Comparison of ENCODE assay signal across 9 cellular contexts in genomic region chr3:184361932-184362667, GRCh38. TPM values are rescaled to one million over a fixed set of nuclear protein-coding genes. Genes with fewer than 3 reads are reported as not detected.
A peak's percentile ranks its signal among the peaks of the same experiment; 100 is the strongest.
DNase-seq lines count a peak whose midpoint lies in the region; ATAC-seq and TF ChIP-seq lines count a peak whose summit lies in the region.
"Had no signal": no experiment of that assay in that cellular context is flagged by ENCODE, and none has a peak within 500 bp of the region (broad histone marks: within the 10 kb centered on the region; RNA-seq: fewer than 3 reads in every experiment).

No MANE protein-coding gene starts in this region.

- WGBS in stomach, 5 donors, result 0% methylated on average over 36 to 38 of the region's 38 CpGs

- H3K9me3 ChIP-seq in stomach, result no peaks in the 10 kb centered on the region

- H3K4me3 ChIP-seq in epithelial cell of proximal tubule (ENCODE audit: low read depth, low read length) (peak overlapping the region; percentile 89), stomach (peak overlapping the region; percentile 83 to 95 (median 86))

- no peak for TF ChIP-seq EP300 in stomach (IDR thresholded peaks at IDR 0.05)

- H3K4me1 ChIP-seq in stomach, result peaks cover 22 to 61% (median 43%) of the 10 kb centered on the region in 4 donors

- DNase-seq in GM03348 (ENCODE audit: low spot score) (peak; percentile 68), NCI-H345 (lab: John Stamatoyannopoulos, UW) (peak; percentile 94), epithelial cell of proximal tubule (ENCODE audit: low read depth) (peak; percentile 19), myocyte (ENCODE audit: low read depth) (peak; percentile 76), stomach (peak; percentile 66)
- DNase-seq in activated CD8-positive, alpha-beta memory T cell treated with anti-CD3 and anti-CD28 coated beads, Interleukin-2, amount 10 ng/mL, durations not matched to agents 7 days and 5 days, result peak; percentile 65

- no peaks in the 10 kb centered on the region for H3K9me3 Mint-ChIP-seq in activated CD8-positive, alpha-beta memory T cell treated with anti-CD3 and anti-CD28 coated beads, Interleukin-2, amount 10 ng/mL, durations not matched to agents 7 days and 5 days (ENCODE audit: low read depth)

- TF ChIP-seq CTCF in epithelial cell of proximal tubule (conservative IDR thresholded peaks at IDR 0.05; ENCODE audit: low read depth, low read length) (no peak), stomach (IDR thresholded peaks at IDR 0.05) (no peak)

- CTCF ChIA-PET in activated CD8-positive, alpha-beta memory T cell treated with anti-CD3 and anti-CD28 coated beads, Interleukin-2, amount 10 ng/mL, durations not matched to agents 7 days and 5 days (lab: Charles Lee), result interaction anchor here (0.8 to 1.7 kb wide), 9 partner anchors 9 to 478 kb away, joined by 3 to 11 read pairs (median 3); partner anchors contain the start of genes EPHB3 and PARL

- intact Hi-C loops in stomach (cut with DNase I; ENCODE audit: low total_unique reads), result no loop called here

- H3K27ac Mint-ChIP-seq in activated CD8-positive, alpha-beta memory T cell treated with anti-CD3 and anti-CD28 coated beads, Interleukin-2, amount 10 ng/mL, durations not matched to agents 7 days and 5 days, result peak overlapping the region; percentile 96

- peaks cover 36% of the 10 kb centered on the region for H3K4me1 Mint-ChIP-seq in activated CD8-positive, alpha-beta memory T cell treated with anti-CD3 and anti-CD28 coated beads, Interleukin-2, amount 10 ng/mL, durations not matched to agents 7 days and 5 days

- TF ChIP-seq POLR2A in stomach (IDR thresholded peaks at IDR 0.05), result no peak

- peaks cover 6 to 35% (median 31%) of the 10 kb centered on the region in 4 donors for H3K36me3 ChIP-seq in stomach

- peaks cover 23% of the 10 kb centered on the region for H3K36me3 Mint-ChIP-seq in activated CD8-positive, alpha-beta memory T cell treated with anti-CD3 and anti-CD28 coated beads, Interleukin-2, amount 10 ng/mL, durations not matched to agents 7 days and 5 days

- H3K27me3 ChIP-seq in stomach, result no peaks in the 10 kb centered on the region

- ATAC-seq in HG02623 (IDR thresholded peaks at IDR 0.05; ENCODE audit: unreplicated experiment) (peak; percentile 3), HG03095 (IDR thresholded peaks at IDR 0.05; ENCODE audit: unreplicated experiment) (no peak)
- peak; percentile 28 for ATAC-seq in activated CD8-positive, alpha-beta memory T cell treated with anti-CD3 and anti-CD28 coated beads, Interleukin-2, amount 10 ng/mL, durations not matched to agents 7 days and 5 days

- peak overlapping the region; percentile 94 for H3K4me3 Mint-ChIP-seq in activated CD8-positive, alpha-beta memory T cell treated with anti-CD3 and anti-CD28 coated beads, Interleukin-2, amount 10 ng/mL, durations not matched to agents 7 days and 5 days

- peaks cover 5% of the 10 kb centered on the region for H3K27me3 Mint-ChIP-seq in activated CD8-positive, alpha-beta memory T cell treated with anti-CD3 and anti-CD28 coated beads, Interleukin-2, amount 10 ng/mL, durations not matched to agents 7 days and 5 days

- peak overlapping the region; percentile 97 to 100 (median 99) for H3K27ac ChIP-seq in stomach

RNA-seq across cellular contexts. Expression of gene POLR2H, which starts 0.6 kb away (rescaled TPM):
- total RNA-seq in activated CD8-positive, alpha-beta memory T cell treated with anti-CD3 and anti-CD28 coated beads, Interleukin-2, amount 10 ng/mL, durations not matched to agents 7 days and 5 days, result 100 to 1,000 TPM in 1 of 2 experiments, 10 to 100 TPM in 1; 84.3 to 104 TPM
- total RNA-seq in epithelial cell of proximal tubule, result 123 and 182 TPM in 2 replicates
- total RNA-seq in myocyte, result 77.1 and 87.4 TPM in 2 replicates
- 74.5 TPM for polyA plus RNA-seq in myocyte (2012)
- total RNA-seq in stomach, result 100 to 1,000 TPM in 2 of 5 donors, 10 to 100 TPM in 3; 14.0 to 273 (median 85.0) TPM
- polyA plus RNA-seq in stomach, result 100 to 1,000 TPM; 103 to 142 (median 116) TPM

RNA-seq across cellular contexts. Expression of gene CLCN2, which starts 0.7 kb away (rescaled TPM):
- 1 to 10 TPM; 3.4 to 4.1 TPM for total RNA-seq in activated CD8-positive, alpha-beta memory T cell treated with anti-CD3 and anti-CD28 coated beads, Interleukin-2, amount 10 ng/mL, durations not matched to agents 7 days and 5 days
- total RNA-seq in epithelial cell of proximal tubule, result 4.2 and 5.2 TPM in 2 replicates
- total RNA-seq in myocyte, result 1.8 and 3.4 TPM in 2 replicates
- polyA plus RNA-seq in myocyte (2012), result 2.9 TPM
- total RNA-seq in stomach, result 10 to 100 TPM in 2 of 5 donors, 1 to 10 TPM in 3; 4.2 to 34.5 (median 5.8) TPM
- 1 to 10 TPM; 2.1 to 5.1 (median 2.5) TPM for polyA plus RNA-seq in stomach

RNA-seq across cellular contexts. Expression of gene THPO, which starts 15.9 kb away (rescaled TPM):
- total RNA-seq in activated CD8-positive, alpha-beta memory T cell treated with anti-CD3 and anti-CD28 coated beads, Interleukin-2, amount 10 ng/mL, durations not matched to agents 7 days and 5 days, result not detected
- total RNA-seq in epithelial cell of proximal tubule (not detected in 2 replicates), myocyte (0.16 TPM in 1 of 2 replicates, not detected in the other), stomach (not detected)
- 0.72 TPM for polyA plus RNA-seq in myocyte (2012)
- 1 to 10 TPM in 1 of 3 donors, under 1 TPM in 2; 0.38 to 1.8 (median 0.93) TPM for polyA plus RNA-seq in stomach
- total RNA-seq: lung microvascular endothelial cell had no signal

RNA-seq across cellular contexts. Expression of gene CHRD, which starts 17.8 kb away (rescaled TPM):
- total RNA-seq in activated CD8-positive, alpha-beta memory T cell treated with anti-CD3 and anti-CD28 coated beads, Interleukin-2, amount 10 ng/mL, durations not matched to agents 7 days and 5 days, result not detected
- total RNA-seq in epithelial cell of proximal tubule, result not detected in 2 replicates
- 8.4 and 18.8 TPM in 2 replicates for total RNA-seq in myocyte
- polyA plus RNA-seq in myocyte (2012), result 15.9 TPM
- 10 to 100 TPM in 1 of 5 donors, 1 to 10 TPM in 4; 6.1 to 27.2 (median 9.2) TPM for total RNA-seq in stomach
- polyA plus RNA-seq in stomach, result 1 to 10 TPM; 5.2 to 7.1 (median 5.7) TPM

RNA-seq across cellular contexts. Expression of gene FAM131A, which starts 24.7 kb away (rescaled TPM):
- total RNA-seq in activated CD8-positive, alpha-beta memory T cell treated with anti-CD3 and anti-CD28 coated beads, Interleukin-2, amount 10 ng/mL, durations not matched to agents 7 days and 5 days, result 1 to 10 TPM; 3.1 to 4.5 TPM
- total RNA-seq in epithelial cell of proximal tubule (21.3 and 22.7 TPM in 2 replicates), myocyte (14.2 and 15.5 TPM in 2 replicates), stomach (10 to 100 TPM in 3 of 5 donors, 1 to 10 TPM in 2; 1.8 to 73.2 (median 28.8) TPM)
- polyA plus RNA-seq in myocyte (2012), result 7.6 TPM
- 10 to 100 TPM; 10.0 to 13.0 (median 12.5) TPM for polyA plus RNA-seq in stomach

Comparison
In these comparisons a context has a peak if more than half of its experiments do, and no peak if none do; other contexts are left out.
1. DNase-seq: peak in every context shown above with its lines; median percentile 94 in NCI-H345; 76 in myocyte; 68 in GM03348; 66 in stomach; 65 in activated CD8-positive, alpha-beta memory T cell treated with anti-CD3 and anti-CD28 coated beads, Interleukin-2, amount 10 ng/mL, durations not matched to agents 7 days and 5 days; 19 in epithelial cell of proximal tubule.